8 cellular contexts compared by ENCODE assay signal in genomic region chrX:115894087-115894486, GRCh38.
A peak's percentile ranks its signal among the peaks of the same experiment; 100 is the strongest.
DNase-seq lines count a peak whose midpoint lies in the region; ATAC-seq and TF ChIP-seq lines count a peak whose summit lies in the region.

No MANE protein-coding gene starts in this region.

- DNase-seq in ELF-1 (ENCODE audit: low read depth, low spot score) (peak; percentile 51), PC-9 (peak; percentile 45 to 56), D341Med (ENCODE audit: low spot score) (no peak), LoVo (ENCODE audit: low spot score) (no peak)
- no peak for DNase-seq in activated naive CD4-positive, alpha-beta T cell (lab: John Stamatoyannopoulos, UW)

- no TSS peak for BruUV-seq in PC-9 (replicated peaks; lab: Mats Ljungman, UMichigan)

- H3F3A ChIP-seq in PC-9 (ENCODE audit: insufficient read depth, low read depth) = peaks cover 12% of the 10 kb centered on the region; the same call in 1 of the 2 replicates

- WGBS in liver = 71% methylated on average over 4 of the region's 4 CpGs

- H2AFZ ChIP-seq in PC-9 = peak overlapping the region; percentile 60; the same call in 1 of the 2 replicates

- TF ChIP-seq RAD21 in liver (IDR thresholded peaks at IDR 0.05) = peak; percentile 42 to 88

- H3K27ac ChIP-seq in PC-9 (peak overlapping the region; percentile 81), liver (ENCODE audit: low read depth in 1 of 2, low read length in 2 of 2) (no peak overlapping the region)

- peak; percentile 68 for TF ChIP-seq CTCF in PC-9 (conservative IDR thresholded peaks at IDR 0.05)
- TF ChIP-seq CTCF in liver (IDR thresholded peaks at IDR 0.05; ENCODE audit: low read depth, low read length, missing input control) = peak; percentile 24

- no peak overlapping the region for H3K9ac ChIP-seq in liver (ENCODE audit: low read depth in 1 of 2, low read length in 2 of 2)

- no peaks in the 10 kb centered on the region for H3K9me2 ChIP-seq in PC-9 (ENCODE audit: insufficient read depth)

- H3K4me3 ChIP-seq in PC-9 (peak overlapping the region; percentile 41; the same call in 1 of the 2 replicates), liver (ENCODE audit: low read depth in 1 of 3, low read length in 3 of 3) (no peak overlapping the region)

- H3K79me2 ChIP-seq in PC-9 (ENCODE audit: low read depth) = no peaks in the 10 kb centered on the region

- H3K4me1 ChIP-seq in PC-9 (replicated peaks; ENCODE audit: insufficient read depth) (peaks cover 32% of the 10 kb centered on the region), liver (ENCODE audit: control insufficient read depth in 4 of 4, insufficient read depth in 4 of 4, low read length in 3 of 4) (peaks cover 2 to 39% (median 31%) of the 10 kb centered on the region in 4 donors)

- no peaks in the 10 kb centered on the region for H4K20me1 ChIP-seq in PC-9 (ENCODE audit: insufficient read depth)

- ATAC-seq in HG03095 (IDR thresholded peaks at IDR 0.05; ENCODE audit: unreplicated experiment) = peak; percentile 34
- ATAC-seq in GM21423 (IDR thresholded peaks at IDR 0.05; ENCODE audit: unreplicated experiment) = no peak

- POLR2A ChIA-PET in PC-9 (lab: Charles Lee; ENCODE audit: unreplicated experiment) = no interaction called here

- H3K36me3 ChIP-seq in PC-9 (ENCODE audit: low read depth) (no peaks in the 10 kb centered on the region), liver (ENCODE audit: control insufficient read depth in 4 of 4, insufficient read depth in 3 of 4, low read depth in 1 of 4, low read length in 3 of 4) (no peaks in the 10 kb centered on the region)

- peak overlapping the region; percentile 79 for H3K4me2 ChIP-seq in PC-9

- intact Hi-C loops in PC-9 (cut with micrococcal nuclease; ENCODE audit: unreplicated experiment) = no loop called here

- H3K9me3 ChIP-seq in PC-9 (ENCODE audit: insufficient read depth, low read depth) (no peaks in the 10 kb centered on the region), liver (ENCODE audit: control insufficient read depth in 4 of 4, low read length in 3 of 4) (no peaks in the 10 kb centered on the region)

- CTCF ChIA-PET in PC-9 (lab: Charles Lee) = no interaction called here

- no peaks in the 10 kb centered on the region for H3K27me3 ChIP-seq in PC-9 (ENCODE audit: insufficient read depth, low read depth)
- H3K27me3 ChIP-seq in liver (ENCODE audit: control insufficient read depth in 4 of 4, insufficient read depth in 4 of 4, low read length in 3 of 4) = no peaks in the 10 kb centered on the region

TF ChIP-seq in liver, 16 proteins besides CTCF, POLR2A, EP300 and RAD21:
- TF ChIP-seq NR2F2 (IDR thresholded peaks at IDR 0.05) (no peak), JUND (IDR thresholded peaks at IDR 0.05) (no peak), FOXA1 (IDR thresholded peaks at IDR 0.05) (no peak), FOXA2 (IDR thresholded peaks at IDR 0.05) (no peak), HNF4G (IDR thresholded peaks at IDR 0.05) (no peak), TAF1 (conservative IDR thresholded peaks at IDR 0.05) (no peak), EGR1 (IDR thresholded peaks at IDR 0.05; ENCODE audit: low read depth in 2 of 2) (no peak), YY1 (IDR thresholded peaks at IDR 0.05) (no peak), HNF4A (conservative IDR thresholded peaks at IDR 0.05) (no peak), REST (IDR thresholded peaks at IDR 0.05) (no peak)
- TF ChIP-seq, protein P1, sequence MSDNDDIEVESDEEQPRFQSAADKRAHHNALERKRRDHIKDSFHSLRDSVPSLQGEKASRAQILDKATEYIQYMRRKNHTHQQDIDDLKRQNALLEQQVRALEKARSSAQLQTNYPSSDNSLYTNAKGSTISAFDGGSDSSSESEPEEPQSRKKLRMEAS (IDR thresholded peaks at IDR 0.05) = no peak
- TF ChIP-seq, protein P2, sequence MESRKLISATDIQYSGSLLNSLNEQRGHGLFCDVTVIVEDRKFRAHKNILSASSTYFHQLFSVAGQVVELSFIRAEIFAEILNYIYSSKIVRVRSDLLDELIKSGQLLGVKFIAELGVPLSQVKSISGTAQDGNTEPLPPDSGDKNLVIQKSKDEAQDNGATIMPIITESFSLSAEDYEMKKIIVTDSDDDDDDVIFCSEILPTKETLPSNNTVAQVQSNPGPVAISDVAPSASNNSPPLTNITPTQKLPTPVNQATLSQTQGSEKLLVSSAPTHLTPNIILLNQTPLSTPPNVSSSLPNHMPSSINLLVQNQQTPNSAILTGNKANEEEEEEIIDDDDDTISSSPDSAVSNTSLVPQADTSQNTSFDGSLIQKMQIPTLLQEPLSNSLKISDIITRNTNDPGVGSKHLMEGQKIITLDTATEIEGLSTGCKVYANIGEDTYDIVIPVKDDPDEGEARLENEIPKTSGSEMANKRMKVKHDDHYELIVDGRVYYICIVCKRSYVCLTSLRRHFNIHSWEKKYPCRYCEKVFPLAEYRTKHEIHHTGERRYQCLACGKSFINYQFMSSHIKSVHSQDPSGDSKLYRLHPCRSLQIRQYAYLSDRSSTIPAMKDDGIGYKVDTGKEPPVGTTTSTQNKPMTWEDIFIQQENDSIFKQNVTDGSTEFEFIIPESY (IDR thresholded peaks at IDR 0.05) = no peak

Comparison
In these comparisons a context has a peak if more than half of its experiments do, and no peak if none do; other contexts are left out.
1. DNase-seq: peak in ELF-1 (single experiment) and PC-9 (2 of 2); none in D341Med (single experiment), activated naive CD4-positive, alpha-beta T cell (0 of 4) and LoVo (single experiment).